ENCODE assay signal across 9 cellular contexts in genomic region chr1:17045623-17046022, GRCh38. TPM values are rescaled to one million over a fixed set of nuclear protein-coding genes. Genes with fewer than 3 reads are reported as not detected.
DNase-seq lines count a peak whose midpoint lies in the region; ATAC-seq, FAIRE-seq and TF ChIP-seq lines count a peak whose summit lies in the region.
"Had no signal": no experiment of that assay in that cellular context is flagged by ENCODE, and none has a peak within 500 bp of the region (broad histone marks: within the 10 kb centered on the region; RNA-seq: fewer than 3 reads in every experiment).

No MANE protein-coding gene starts in this region.

- H3K27me3 ChIP-seq in right atrium auricular region (no peaks in the 10 kb centered on the region), stomach (no peaks in the 10 kb centered on the region)

- H3K4me1 Mint-ChIP-seq in T-helper 2 cell treated with Interferon-gamma antibody and Interleukin-4, amounts not matched to agents 5 μg/mL and 100 μg/mL, for 36 hours (ENCODE audit: low read depth), result peaks cover 8% of the 10 kb centered on the region
- H3K4me1 Mint-ChIP-seq in WTC11, result peaks cover 4% of the 10 kb centered on the region

- peak overlapping the region; percentile 52 for H3K27ac Mint-ChIP-seq in T-helper 2 cell treated with Interferon-gamma antibody and Interleukin-4, amounts not matched to agents 5 μg/mL and 100 μg/mL, for 36 hours
- H3K27ac Mint-ChIP-seq in WTC11, result peak overlapping the region; percentile 82

- H3K4me3 ChIP-seq in right atrium auricular region, result peak overlapping the region; percentile 8 to 11
- H3K4me3 ChIP-seq in stomach, result peak overlapping the region in 3 of 4 donors; percentile 9 to 30 (median 27)

- no peak for TF ChIP-seq CTCF in WTC11 (IDR thresholded peaks at IDR 0.05)
- no peak for TF ChIP-seq CTCF in right atrium auricular region (IDR thresholded peaks at IDR 0.05)
- no peak for TF ChIP-seq CTCF in stomach (IDR thresholded peaks at IDR 0.05)

- H3K27ac ChIP-seq in right atrium auricular region (peak overlapping the region in 1 of 2 donors; percentile 35), stomach (peak overlapping the region in 2 of 5 donors; percentile 23 to 28)
- H3K27ac ChIP-seq: epithelial cell of prostate had no signal

- H3K27me3 Mint-ChIP-seq in T-helper 2 cell treated with Interferon-gamma antibody and Interleukin-4, amounts not matched to agents 5 μg/mL and 100 μg/mL, for 36 hours (ENCODE audit: low read depth), result no peaks in the 10 kb centered on the region
- H3K27me3 Mint-ChIP-seq in WTC11 (ENCODE audit: low read depth), result no peaks in the 10 kb centered on the region

- POLR2A ChIA-PET in WTC11 (lab: Charles Lee), result no interaction called here

- H3K9me3 ChIP-seq in right atrium auricular region (no peaks in the 10 kb centered on the region), stomach (no peaks in the 10 kb centered on the region)

- peaks cover 31% of the 10 kb centered on the region for H3K36me3 Mint-ChIP-seq in T-helper 2 cell treated with Interferon-gamma antibody and Interleukin-4, amounts not matched to agents 5 μg/mL and 100 μg/mL, for 36 hours (ENCODE audit: low read depth)
- peaks cover 32% of the 10 kb centered on the region for H3K36me3 Mint-ChIP-seq in WTC11

- no peaks in the 10 kb centered on the region for H3K9me3 Mint-ChIP-seq in T-helper 2 cell treated with Interferon-gamma antibody and Interleukin-4, amounts not matched to agents 5 μg/mL and 100 μg/mL, for 36 hours
- no peaks in the 10 kb centered on the region for H3K9me3 Mint-ChIP-seq in WTC11

- H3K4me1 ChIP-seq in right atrium auricular region, result peaks cover 0 to 14% of the 10 kb centered on the region in 2 donors
- peaks cover 0 to 36% (median 17%) of the 10 kb centered on the region in 4 donors for H3K4me1 ChIP-seq in stomach

- WGBS in stomach, 5 donors, result 28 to 43% (median 34%) methylated on average over 6 of the region's 6 CpGs

- CTCF ChIA-PET in WTC11 (lab: Charles Lee), result interaction anchor here (0.6 to 2.4 kb wide), 14 partner anchors 18 to 425 kb away, joined by 3 to 10 read pairs (median 4); partner anchors contain the start of gene MFAP2

- TF ChIP-seq EP300 in stomach (IDR thresholded peaks at IDR 0.05), result no peak

- no peak for TF ChIP-seq POLR2A in stomach (IDR thresholded peaks at IDR 0.05)

- H3K36me3 ChIP-seq in right atrium auricular region, result peaks cover 48% of the 10 kb centered on the region
- peaks cover 42 to 74% (median 65%) of the 10 kb centered on the region in 4 donors for H3K36me3 ChIP-seq in stomach

- no peak overlapping the region for H3K4me3 Mint-ChIP-seq in T-helper 2 cell treated with Interferon-gamma antibody and Interleukin-4, amounts not matched to agents 5 μg/mL and 100 μg/mL, for 36 hours
- no peak overlapping the region for H3K4me3 Mint-ChIP-seq in WTC11

- intact Hi-C loops in stomach (cut with DNase I; ENCODE audit: low total_unique reads), result no loop called here
- intact Hi-C loops in head of caudate nucleus (cut with DNase I), result loop anchor here (5.0 kb wide), 1 partner anchor 83 kb away; no protein-coding TSS in a partner anchor

- no peak for FAIRE-seq in HTR-8/SVneo (lab: Jason Lieb, UNC)

- DNase-seq in T-helper 2 cell treated with Interferon-gamma antibody and Interleukin-4, amounts not matched to agents 5 μg/mL and 100 μg/mL, for 36 hours (ENCODE audit: low spot score), result no peak
- DNase-seq in T-helper 2 cell (no peak), WTC11 (ENCODE audit: low spot score) (no peak), right atrium auricular region (ENCODE audit: low spot score) (no peak), stomach (no peak), head of caudate nucleus (no peak), HTR-8/SVneo (ENCODE audit: insufficient read length, low spot score) (no peak)

- ATAC-seq in WTC11 (no peak), GM18907 (IDR thresholded peaks at IDR 0.05; ENCODE audit: unreplicated experiment) (no peak)

TF ChIP-seq in WTC11, 78 proteins besides CTCF, POLR2A, EP300 and RAD21 (continues in another document):
- no peak for TF ChIP-seq ZMAT4 (CRISPR knock-in tag; IDR thresholded peaks at IDR 0.05)
- no peak for TF ChIP-seq ATF2 (CRISPR knock-in tag; IDR thresholded peaks at IDR 0.05; ENCODE audit: borderline replicate concordance, low read depth)
- no peak for TF ChIP-seq CDX4 (CRISPR knock-in tag; IDR thresholded peaks at IDR 0.05; ENCODE audit: borderline replicate concordance)
- TF ChIP-seq NFATC4 (CRISPR knock-in tag; IDR thresholded peaks at IDR 0.05), result no peak
- no peak for TF ChIP-seq IRF2 (CRISPR knock-in tag; IDR thresholded peaks at IDR 0.05; ENCODE audit: borderline replicate concordance, low read depth)
- TF ChIP-seq HMGXB4 (CRISPR knock-in tag; IDR thresholded peaks at IDR 0.05), result no peak
- TF ChIP-seq HMGA2 (CRISPR knock-in tag; IDR thresholded peaks at IDR 0.05), result no peak
- no peak for TF ChIP-seq KAT7 (CRISPR knock-in tag; IDR thresholded peaks at IDR 0.05; ENCODE audit: borderline replicate concordance)
- TF ChIP-seq RORB (CRISPR knock-in tag; IDR thresholded peaks at IDR 0.05), result no peak
- TF ChIP-seq MAX (CRISPR knock-in tag; IDR thresholded peaks at IDR 0.05), result no peak
- no peak for TF ChIP-seq ERG (CRISPR knock-in tag; IDR thresholded peaks at IDR 0.05)

RNA-seq across cellular contexts. Expression of gene SDHB, which starts 8.2 kb away (rescaled TPM):
- total RNA-seq in WTC11 (2021), result 81.5 to 90.1 TPM (median 89.5 TPM) in 3 replicates
- total RNA-seq in right atrium auricular region, result 100 to 1,000 TPM; 240 to 528 TPM
- total RNA-seq in stomach, result 100 to 1,000 TPM in 3 of 5 donors, 10 to 100 TPM in 2; 42.6 to 246 (median 117) TPM
- polyA plus RNA-seq in stomach, result 100 to 1,000 TPM in 2 of 3 donors, 10 to 100 TPM in 1; 91.6 to 151 (median 125) TPM

RNA-seq across cellular contexts. Expression of gene ATP13A2, which starts 33.9 kb away (rescaled TPM):
- total RNA-seq in WTC11 (2021) (84.8 to 95.9 TPM (median 93.1 TPM) in 3 replicates), right atrium auricular region (10 to 100 TPM; 13.6 to 24.2 TPM), stomach (100 to 1,000 TPM in 2 of 5 donors, 10 to 100 TPM in 3; 11.1 to 249 (median 42.6) TPM)
- 10 to 100 TPM; 14.2 to 22.5 (median 19.9) TPM for polyA plus RNA-seq in stomach
